Comparison of ENCODE assay signal across 11 cellular contexts in the genomic region with DNA sequence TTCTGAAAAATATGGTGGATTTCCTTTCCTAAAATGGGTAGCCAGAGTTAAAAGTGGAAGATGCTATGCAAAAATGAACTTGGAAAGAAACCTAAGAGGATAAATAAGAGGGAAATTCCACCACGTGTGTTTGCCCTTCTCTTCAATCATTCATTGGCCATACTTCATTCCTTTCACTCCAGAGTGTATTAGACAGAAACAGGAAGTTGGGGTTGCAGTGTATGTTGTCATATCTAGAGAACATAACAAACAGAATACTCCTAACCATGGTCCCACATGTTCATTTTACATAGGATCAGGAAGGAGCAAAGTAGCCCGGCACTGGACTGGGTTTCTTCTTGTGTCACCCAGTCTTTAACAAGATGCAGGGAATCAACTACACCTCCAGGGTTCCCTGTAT. TPM values are rescaled to one million over a fixed set of nuclear protein-coding genes. Genes with fewer than 3 reads are reported as not detected.
A peak's percentile ranks its signal among the peaks of the same experiment; 100 is the strongest.
DNase-seq lines count a peak whose midpoint lies in the region; ATAC-seq and TF ChIP-seq lines count a peak whose summit lies in the region.
"Had no signal": no experiment of that assay in that cellular context is flagged by ENCODE, and none has a peak within 500 bp of the region (broad histone marks: within the 10 kb centered on the region; RNA-seq: fewer than 3 reads in every experiment).

No MANE protein-coding gene starts in this region.

- H3K27me3 ChIP-seq in Loucy (ENCODE audit: insufficient read depth, low read length, poor library complexity, severe bottlenecking) = no peaks in the 10 kb centered on the region

- peaks cover 3% of the 10 kb centered on the region for H3K4me1 ChIP-seq in Loucy (ENCODE audit: insufficient read depth, low read length, poor library complexity, severe bottlenecking)
- H3K4me1 ChIP-seq: psoas muscle had no signal

- H3K4me1 Mint-ChIP-seq in glutamatergic neuron (ENCODE audit: low read depth, unreplicated experiment) = no peaks in the 10 kb centered on the region

- intact Hi-C loops in left colon (cut with DNase I, micrococcal nuclease) = no loop called here

- no peaks in the 10 kb centered on the region for H3K79me2 ChIP-seq in Loucy (ENCODE audit: insufficient read depth, low read length)

- no peaks in the 10 kb centered on the region for H3K36me3 Mint-ChIP-seq in glutamatergic neuron (ENCODE audit: unreplicated experiment)
- H3K36me3 Mint-ChIP-seq: activated naive CD8-positive, alpha-beta T cell treated with anti-CD3 and anti-CD28 coated beads for 36 hours had no signal

- no peaks in the 10 kb centered on the region for H3K9me3 Mint-ChIP-seq in glutamatergic neuron (ENCODE audit: unreplicated experiment)
- H3K9me3 Mint-ChIP-seq: activated naive CD8-positive, alpha-beta T cell treated with anti-CD3 and anti-CD28 coated beads for 36 hours had no signal

- peak; percentile 29 for DNase-seq in GM10266 (ENCODE audit: extremely low spot score)
- DNase-seq in choroid plexus epithelial cell (ENCODE audit: low read depth) = peak; percentile 58
- DNase-seq in HPDE6-E6E7 (ENCODE audit: extremely low spot score) = no peak
- DNase-seq in glutamatergic neuron = no peak
- DNase-seq in activated CD4-positive, alpha-beta T cell treated with anti-CD3 and anti-CD28 coated beads for 4 hours = no peak
- DNase-seq in left colon = no peak
- DNase-seq: activated naive CD8-positive, alpha-beta T cell treated with anti-CD3 and anti-CD28 coated beads for 36 hours; NCI-H1048; psoas muscle had no signal

- TF ChIP-seq CTCF in GM10266 (IDR thresholded peaks at IDR 0.05; ENCODE audit: control insufficient read depth, insufficient read depth, low read depth, missing control alignments) (no peak), Loucy (conservative IDR thresholded peaks at IDR 0.05; ENCODE audit: low read length) (no peak), choroid plexus epithelial cell (conservative IDR thresholded peaks at IDR 0.05; ENCODE audit: low read depth, low read length) (no peak), glutamatergic neuron (IDR thresholded peaks at IDR 0.05; ENCODE audit: partially characterized antibody, unreplicated experiment) (no peak)

- H3K36me3 ChIP-seq in Loucy (ENCODE audit: insufficient read depth, low read length) = no peaks in the 10 kb centered on the region

- no peaks in the 10 kb centered on the region for H4K20me1 ChIP-seq in Loucy (ENCODE audit: insufficient read depth, low read length, poor library complexity, severe bottlenecking)

- peak; percentile 54 for ATAC-seq in GM21717 (IDR thresholded peaks at IDR 0.05; ENCODE audit: unreplicated experiment)
- ATAC-seq in left colon = no peak
- ATAC-seq: psoas muscle had no signal

- H3F3A ChIP-seq in Loucy (ENCODE audit: low read depth) = no peaks in the 10 kb centered on the region

- H2AFZ ChIP-seq in Loucy (ENCODE audit: low read length) = peak overlapping the region; percentile 70

- no peak overlapping the region for H3K4me2 ChIP-seq in Loucy (ENCODE audit: low read depth, low read length, poor library complexity, severe bottlenecking)

- no peak overlapping the region for H3K4me3 Mint-ChIP-seq in glutamatergic neuron (ENCODE audit: unreplicated experiment)
- H3K4me3 Mint-ChIP-seq: activated naive CD8-positive, alpha-beta T cell treated with anti-CD3 and anti-CD28 coated beads for 36 hours had no signal

- no peak overlapping the region for H3K9ac ChIP-seq in Loucy (ENCODE audit: low read depth, low read length, poor library complexity, severe bottlenecking)

- H3K9me2 ChIP-seq in Loucy (replicated peaks; ENCODE audit: low read depth, low read length) = no peaks in the 10 kb centered on the region

- H3K27me3 Mint-ChIP-seq in glutamatergic neuron (ENCODE audit: unreplicated experiment) = no peaks in the 10 kb centered on the region
- H3K27me3 Mint-ChIP-seq: activated naive CD8-positive, alpha-beta T cell treated with anti-CD3 and anti-CD28 coated beads for 36 hours had no signal

- no peak overlapping the region for H3K27ac Mint-ChIP-seq in glutamatergic neuron (ENCODE audit: unreplicated experiment)
- H3K27ac Mint-ChIP-seq: activated naive CD8-positive, alpha-beta T cell treated with anti-CD3 and anti-CD28 coated beads for 36 hours had no signal

- H3K9me3 ChIP-seq in Loucy (ENCODE audit: insufficient read depth, low read depth, low read length) = no peaks in the 10 kb centered on the region
- H3K9me3 ChIP-seq: psoas muscle had no signal

- H3K4me3 ChIP-seq in Loucy (ENCODE audit: low read length, poor library complexity, severe bottlenecking) (no peak overlapping the region), choroid plexus epithelial cell (ENCODE audit: low read depth, low read length) (no peak overlapping the region)
- H3K4me3 ChIP-seq: psoas muscle had no signal

RNA-seq across cellular contexts. Expression of a gene that starts 7.6 kb away (rescaled TPM):
- 81.3 TPM for total RNA-seq in glutamatergic neuron (ENCODE audit: unreplicated experiment)
- 10 to 100 TPM; 51.3 to 63.2 TPM for total RNA-seq in left colon

Comparison
In these comparisons a context has a peak if more than half of its experiments do, and no peak if none do; other contexts are left out.
1. DNase-seq: peak in GM10266 (single experiment) and choroid plexus epithelial cell (single experiment); none in HPDE6-E6E7 (single experiment), glutamatergic neuron (single experiment), activated CD4-positive, alpha-beta T cell treated with anti-CD3 and anti-CD28 coated beads for 4 hours (0 of 2) and left colon (0 of 2).